Comparison of ENCODE assay signal across 21 cellular contexts in the genomic region with DNA sequence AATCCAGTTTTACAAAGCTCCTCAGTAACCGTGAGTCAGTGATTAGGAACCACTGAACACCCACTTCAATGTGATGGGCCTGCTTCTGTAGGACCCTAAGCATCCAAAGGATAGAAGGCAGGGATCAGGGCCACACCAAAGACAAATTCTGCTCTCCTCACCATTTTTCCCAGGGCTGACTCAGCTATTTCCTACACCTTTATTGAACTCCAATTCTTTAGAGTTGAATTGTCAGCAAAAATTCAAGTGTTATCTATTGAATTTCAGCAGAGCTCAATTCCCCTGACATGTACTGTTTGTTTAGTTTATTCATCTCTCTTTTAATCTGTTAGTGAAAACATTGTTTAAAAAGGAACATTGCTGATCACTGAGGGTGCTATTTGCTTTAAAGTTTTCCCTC.
A peak's percentile ranks its signal among the peaks of the same experiment; 100 is the strongest.
DNase-seq lines count a peak whose midpoint lies in the region; ATAC-seq, FAIRE-seq and TF ChIP-seq lines count a peak whose summit lies in the region.
"Had no signal": no experiment of that assay in that cellular context is flagged by ENCODE, and none has a peak within 500 bp of the region (broad histone marks: within the 10 kb centered on the region; RNA-seq: fewer than 3 reads in every experiment).

No MANE protein-coding gene starts in this region.

- TF ChIP-seq CTCF in HepG2 (CRISPR knock-in tag; IDR thresholded peaks at IDR 0.05) (no peak), right lobe of liver (IDR thresholded peaks at IDR 0.05) (no peak), IMR-90 (conservative IDR thresholded peaks at IDR 0.05; ENCODE audit: low read depth, low read length) (no peak), neural progenitor cell (IDR thresholded peaks at IDR 0.05) (no peak)

- H3K4me2 ChIP-seq in HepG2 (ENCODE audit: low read depth, low read length) (no peak overlapping the region), IMR-90 (ENCODE audit: low read depth, low read length) (no peak overlapping the region), neural progenitor cell (peak overlapping the region; percentile 23)
- H3K4me2 ChIP-seq: KMS-11 had no signal

- H3K79me2 ChIP-seq in HepG2 (ENCODE audit: insufficient read depth, low read length), result no peaks in the 10 kb centered on the region
- no peaks in the 10 kb centered on the region for H3K79me2 ChIP-seq in neural progenitor cell (ENCODE audit: low read depth)

- no peak overlapping the region for H3K4ac ChIP-seq in IMR-90 (ENCODE audit: low read depth, low read length)

- H3K27me3 ChIP-seq in HepG2 (ENCODE audit: control insufficient read depth in 1 of 2, insufficient read depth in 2 of 2, low read length in 2 of 2), result no peaks in the 10 kb centered on the region; a peak in 1 of 5 replicates
- H3K27me3 ChIP-seq in right lobe of liver, result no peaks in the 10 kb centered on the region
- no peaks in the 10 kb centered on the region for H3K27me3 ChIP-seq in IMR-90 (ENCODE audit: control insufficient read depth, insufficient read depth, low read length)
- H3K27me3 ChIP-seq in neural progenitor cell, result no peaks in the 10 kb centered on the region
- no peaks in the 10 kb centered on the region for H3K27me3 ChIP-seq in CD8-positive, alpha-beta memory T cell (ENCODE audit: insufficient read depth, low read length, poor library complexity, severe bottlenecking)
- H3K27me3 ChIP-seq: BE2C had no signal

- in situ Hi-C loops in HepG2 (cut with HindIII; ENCODE audit: extremely low pct_ligation_motif_present, low pct_unique_long_range_greater_than_20kb), result no loop called here
- in situ Hi-C loops in IMR-90 (cut with MboI; ENCODE audit: low sequenced_read_pairs), result no loop called here

- H2AFZ ChIP-seq in HepG2 (ENCODE audit: low read length) (no peak overlapping the region), IMR-90 (replicated peaks; ENCODE audit: low read length, poor library complexity) (no peak overlapping the region), neural progenitor cell (replicated peaks) (peak overlapping the region; percentile 31)

- no peak overlapping the region for H2BK20ac ChIP-seq in IMR-90 (ENCODE audit: low read depth, low read length)

- no peak overlapping the region for H2BK5ac ChIP-seq in IMR-90 (ENCODE audit: low read depth, low read length, poor library complexity, severe bottlenecking)

- no peaks in the 10 kb centered on the region for H3K9me3 ChIP-seq in HepG2 (ENCODE audit: low read length)
- H3K9me3 ChIP-seq in right lobe of liver, result no peaks in the 10 kb centered on the region
- H3K9me3 ChIP-seq in IMR-90 (ENCODE audit: control insufficient read depth, insufficient read depth, low read length), result peaks cover 8% of the 10 kb centered on the region; the same call in 1 of the 2 replicates
- no peaks in the 10 kb centered on the region for H3K9me3 ChIP-seq in neural progenitor cell (ENCODE audit: low read depth)
- H3K9me3 ChIP-seq in CD8-positive, alpha-beta memory T cell (ENCODE audit: low read length), result no peaks in the 10 kb centered on the region
- H3K9me3 ChIP-seq: BE2C had no signal

- BruUV-seq in HepG2 (replicated peaks; lab: Mats Ljungman, UMichigan) (no TSS peak), IMR-90 (replicated peaks; lab: Mats Ljungman, UMichigan) (no TSS peak)

- no peaks in the 10 kb centered on the region for H3K9me1 ChIP-seq in IMR-90 (ENCODE audit: insufficient read depth, low read length)

- H3K14ac ChIP-seq in IMR-90 (replicated peaks; ENCODE audit: low read depth, low read length), result no peak overlapping the region

- H3K18ac ChIP-seq in IMR-90 (ENCODE audit: low read depth, low read length), result no peak overlapping the region

- no peak overlapping the region for H3K23ac ChIP-seq in IMR-90 (ENCODE audit: low read depth, low read length)

- peaks cover 74% of the 10 kb centered on the region for H3K4me1 Mint-ChIP-seq in neural progenitor cell
- no peaks in the 10 kb centered on the region for H3K4me1 Mint-ChIP-seq in CD8-positive, alpha-beta memory T cell
- H3K4me1 Mint-ChIP-seq: CD14-positive monocyte; CD4-positive, alpha-beta memory T cell had no signal

- TF ChIP-seq EP300 in HepG2 (IDR thresholded peaks at IDR 0.05; ENCODE audit: low read depth in 2 of 2, low read length in 2 of 2) (no peak), HepG2 (CRISPR knock-in tag; IDR thresholded peaks at IDR 0.05; ENCODE audit: borderline replicate concordance) (no peak)

- dilution Hi-C loops in IMR-90 (cut with HindIII; ENCODE audit: low sequenced_read_pairs, unreplicated experiment), result no loop called here

- no peaks in the 10 kb centered on the region for H3K36me3 ChIP-seq in HepG2 (replicated peaks in 1 of 2; ENCODE audit: control insufficient read depth in 1 of 2, insufficient read depth in 2 of 2, low read length in 2 of 2)
- H3K36me3 ChIP-seq in right lobe of liver, result no peaks in the 10 kb centered on the region
- no peaks in the 10 kb centered on the region for H3K36me3 ChIP-seq in IMR-90 (ENCODE audit: control insufficient read depth, insufficient read depth, low read length)
- no peaks in the 10 kb centered on the region for H3K36me3 ChIP-seq in neural progenitor cell
- no peaks in the 10 kb centered on the region for H3K36me3 ChIP-seq in CD8-positive, alpha-beta memory T cell (ENCODE audit: insufficient read depth, low read length)
- H3K36me3 ChIP-seq: BE2C had no signal

- TF ChIP-seq RAD21 in HepG2 (CRISPR knock-in tag; IDR thresholded peaks at IDR 0.05), result no peak
- no peak for TF ChIP-seq RAD21 in IMR-90 (IDR thresholded peaks at IDR 0.05; ENCODE audit: low read length)

- WGBS in HepG2 (ENCODE audit: low lambda C conversion rate), result 56% methylated on average over 1 of the region's 1 CpG
- WGBS in right lobe of liver (ENCODE audit: insufficient coverage, low coverage, low lambda C conversion rate, missing lambda C conversion rate), result no CpG with 5 or more reads among the region's 1 CpG
- WGBS in IMR-90 (ENCODE audit: extremely low coverage in 2 of 2, insufficient read length in 1 of 2), 2 experiments, result no CpG with 5 or more reads among the region's 1 CpG

- TF ChIP-seq POLR2A in HepG2 (IDR thresholded peaks at IDR 0.05; ENCODE audit: insufficient read depth in 1 of 2, low read depth in 2 of 2, low read length in 2 of 2), result no peak
- no peak for TF ChIP-seq POLR2A in right lobe of liver (IDR thresholded peaks at IDR 0.05)
- TF ChIP-seq POLR2A in IMR-90 (IDR thresholded peaks at IDR 0.05; ENCODE audit: low read depth, low read length), result no peak

- no peak overlapping the region for H3K4me3 ChIP-seq in HepG2 (replicated peaks in 1 of 3; ENCODE audit: insufficient read depth in 1 of 3, low read depth in 2 of 3, low read length in 3 of 3)
- no peak overlapping the region for H3K4me3 ChIP-seq in right lobe of liver
- no peak overlapping the region for H3K4me3 ChIP-seq in IMR-90 (ENCODE audit: insufficient read depth, low read depth, low read length)
- no peak overlapping the region for H3K4me3 ChIP-seq in neural progenitor cell
- no peak overlapping the region for H3K4me3 ChIP-seq in CD8-positive, alpha-beta memory T cell (ENCODE audit: low read length)
- H3K4me3 ChIP-seq: GM12878 had no signal

- no peaks in the 10 kb centered on the region for H3K36me3 Mint-ChIP-seq in neural progenitor cell
- H3K36me3 Mint-ChIP-seq in CD8-positive, alpha-beta memory T cell, result no peaks in the 10 kb centered on the region
- H3K36me3 Mint-ChIP-seq: CD14-positive monocyte; CD4-positive, alpha-beta memory T cell had no signal

- no peak overlapping the region for H2AK5ac ChIP-seq in IMR-90 (ENCODE audit: low read depth, low read length)

- peaks cover 11% of the 10 kb centered on the region for H3K9me3 Mint-ChIP-seq in neural progenitor cell
- peaks cover 0 to 4% (median 0%) of the 10 kb centered on the region in 5 donors for H3K9me3 Mint-ChIP-seq in CD8-positive, alpha-beta memory T cell
- H3K9me3 Mint-ChIP-seq: CD14-positive monocyte; CD4-positive, alpha-beta memory T cell had no signal

- no peak for FAIRE-seq in HepG2 (lab: Jason Lieb, UNC)
- FAIRE-seq: GM12878, GM19239, H54, HTR-8/SVneo had no signal

- POLR2A ChIA-PET in HepG2 (lab: Yijun Ruan, JAX) (no interaction called here), IMR-90 (lab: Charles Lee; ENCODE audit: unreplicated experiment) (no interaction called here)
- POLR2A ChIA-PET in CD8-positive, alpha-beta memory T cell (lab: Charles Lee), result no interaction called here

- DNase-seq in HepG2 (ENCODE audit: low spot score) (no peak), right lobe of liver (no peak), IMR-90 (no peak), neural progenitor cell (ENCODE audit: low spot score) (no peak), nucleus accumbens (lab: John Stamatoyannopoulos, UW) (no peak)
- no peak for DNase-seq in CD8-positive, alpha-beta memory T cell
- DNase-seq: ACHN; BE2C; Calu3; CD4-positive, alpha-beta memory T cell; DMS53; DND-41; EL; HCEC 1CT had no signal

- no peak overlapping the region for H4K8ac ChIP-seq in IMR-90 (ENCODE audit: low read depth in 2 of 2, low read length in 2 of 2)

- peaks cover 10% of the 10 kb centered on the region for H3F3A ChIP-seq in neural progenitor cell (ENCODE audit: low read depth)

- H3K27ac ChIP-seq in HepG2 (ENCODE audit: extremely low read length, insufficient read depth, low read length) (no peak overlapping the region), right lobe of liver (no peak overlapping the region), IMR-90 (ENCODE audit: insufficient read depth, low read length) (no peak overlapping the region), neural progenitor cell (no peak overlapping the region)
- H3K27ac ChIP-seq in CD8-positive, alpha-beta memory T cell (ENCODE audit: low read depth, low read length), result no peak overlapping the region
- H3K27ac ChIP-seq: KMS-11 had no signal

- no peak overlapping the region for H3K56ac ChIP-seq in IMR-90 (ENCODE audit: extremely low read depth, insufficient read depth, low read length)

- intact Hi-C loops in HepG2 (cut with micrococcal nuclease; ENCODE audit: unreplicated experiment) (no loop called here), right lobe of liver (cut with DNase I) (no loop called here), IMR-90 (cut with micrococcal nuclease) (no loop called here)

- H3K9ac ChIP-seq in HepG2 (ENCODE audit: insufficient read depth, low read depth, low read length) (no peak overlapping the region), IMR-90 (ENCODE audit: low read depth, low read length) (no peak overlapping the region), neural progenitor cell (no peak overlapping the region)
- H3K9ac ChIP-seq: KMS-11 had no signal

- CTCF ChIA-PET in HepG2 (lab: Yijun Ruan, JAX; ENCODE audit: low intra/inter-chr PET ratio, low total read pairs) (no interaction called here), IMR-90 (lab: Yijun Ruan, JAX) (no interaction called here)
- CTCF ChIA-PET in CD8-positive, alpha-beta memory T cell (lab: Charles Lee), result no interaction called here

- H2BK120ac ChIP-seq in IMR-90 (ENCODE audit: low read depth, low read length), result no peak overlapping the region

- H2AK9ac ChIP-seq in IMR-90 (replicated peaks; ENCODE audit: low read depth, low read length, poor library complexity), result no peak overlapping the region

- peaks cover 9% of the 10 kb centered on the region for H3K27me3 Mint-ChIP-seq in neural progenitor cell (ENCODE audit: insufficient read depth, low read depth)
- no peaks in the 10 kb centered on the region for H3K27me3 Mint-ChIP-seq in CD8-positive, alpha-beta memory T cell
- H3K27me3 Mint-ChIP-seq: CD4-positive, alpha-beta memory T cell had no signal

- no peak overlapping the region for H4K5ac ChIP-seq in IMR-90 (ENCODE audit: low read depth, low read length)

- H3K79me1 ChIP-seq in IMR-90 (ENCODE audit: low read depth in 1 of 2, low read length in 2 of 2), result no peaks in the 10 kb centered on the region

- H4K91ac ChIP-seq in IMR-90 (ENCODE audit: insufficient read depth, low read depth, low read length), result no peak overlapping the region

- no peak overlapping the region for H3K4me3 Mint-ChIP-seq in neural progenitor cell
- no peak overlapping the region for H3K4me3 Mint-ChIP-seq in CD8-positive, alpha-beta memory T cell
- H3K4me3 Mint-ChIP-seq: CD14-positive monocyte; CD4-positive, alpha-beta memory T cell had no signal

- no peak overlapping the region for H2BK15ac ChIP-seq in IMR-90 (ENCODE audit: low read depth, low read length)

- no peaks in the 10 kb centered on the region for H3K4me1 ChIP-seq in HepG2 (ENCODE audit: insufficient read depth, low read length)
- no peaks in the 10 kb centered on the region for H3K4me1 ChIP-seq in right lobe of liver
- H3K4me1 ChIP-seq in IMR-90 (ENCODE audit: control insufficient read depth, insufficient read depth, low read length), result no peaks in the 10 kb centered on the region
- peaks cover 44% of the 10 kb centered on the region for H3K4me1 ChIP-seq in neural progenitor cell
- no peaks in the 10 kb centered on the region for H3K4me1 ChIP-seq in CD8-positive, alpha-beta memory T cell (ENCODE audit: insufficient read depth, low read length)
- H3K4me1 ChIP-seq: BE2C had no signal

- H4K20me1 ChIP-seq in HepG2 (ENCODE audit: insufficient read depth, low read length) (no peaks in the 10 kb centered on the region), IMR-90 (ENCODE audit: insufficient read depth, low read length) (no peaks in the 10 kb centered on the region), neural progenitor cell (ENCODE audit: low read depth) (no peaks in the 10 kb centered on the region)

- ATAC-seq in HepG2 (no peak), right lobe of liver (no peak), IMR-90 (ENCODE audit: low read depth) (no peak), GM18861 (IDR thresholded peaks at IDR 0.05; ENCODE audit: unreplicated experiment) (no peak)
- ATAC-seq: GM12878 had no signal

- peak overlapping the region; percentile 90 for H3K27ac Mint-ChIP-seq in neural progenitor cell
- H3K27ac Mint-ChIP-seq in CD8-positive, alpha-beta memory T cell, result no peak overlapping the region
- H3K27ac Mint-ChIP-seq: CD14-positive monocyte; CD4-positive, alpha-beta memory T cell had no signal
